In genomic region chr1:7100479-7100878, GRCh38 we compare ENCODE assay signal across 22 cellular contexts.
"Had no signal": no experiment of that assay in that cellular context is flagged by ENCODE, and none has a peak within 500 bp of the region (broad histone marks: within the 10 kb centered on the region; RNA-seq: fewer than 3 reads in every experiment).

No MANE protein-coding gene starts in this region.

- DNase-seq: Karpas-422; KG1; NCI-H1092; NCI-H1105 treated with DMSO at 0.1 percent for 48 hours; NCI-H1417 treated with DMSO at 0.1 percent for 48 hours; NCI-H146; NCI-H1694 treated with DMSO at 0.1 percent for 48 hours; NCI-H1930; NCI-H2081; NCI-H2107; NCI-H2227 treated with DMSO at 0.1 percent for 48 hours; NCI-H524; NCI-H526 treated with DMSO at 0.1 percent for 48 hours; NCI-H748 treated with DMSO at 0.1 percent for 48 hours; NK-92 treated with Interleukin-12 subunit alpha and Interleukin-12 subunit beta, amount 100 ng/mL, for 24 hours; PC-3; SHP77 treated with DMSO at 0.1 percent for 48 hours had no signal

- H3K36me3 ChIP-seq: MG63, SJSA1 had no signal

- H3K27me3 ChIP-seq: MG63, SJSA1 had no signal

- H3K27ac ChIP-seq: SJSA1, SK-N-MC had no signal

- ATAC-seq: Panc1, PC-3, Right ventricle myocardium inferior had no signal

- H3K9me3 ChIP-seq: MG63, SJSA1 had no signal

- H3K4me1 ChIP-seq: SJSA1 had no signal

- H3K4me3 ChIP-seq: MG63, SJSA1, SK-N-MC had no signal
